22 cellular contexts compared by ENCODE assay signal in the genomic region with DNA sequence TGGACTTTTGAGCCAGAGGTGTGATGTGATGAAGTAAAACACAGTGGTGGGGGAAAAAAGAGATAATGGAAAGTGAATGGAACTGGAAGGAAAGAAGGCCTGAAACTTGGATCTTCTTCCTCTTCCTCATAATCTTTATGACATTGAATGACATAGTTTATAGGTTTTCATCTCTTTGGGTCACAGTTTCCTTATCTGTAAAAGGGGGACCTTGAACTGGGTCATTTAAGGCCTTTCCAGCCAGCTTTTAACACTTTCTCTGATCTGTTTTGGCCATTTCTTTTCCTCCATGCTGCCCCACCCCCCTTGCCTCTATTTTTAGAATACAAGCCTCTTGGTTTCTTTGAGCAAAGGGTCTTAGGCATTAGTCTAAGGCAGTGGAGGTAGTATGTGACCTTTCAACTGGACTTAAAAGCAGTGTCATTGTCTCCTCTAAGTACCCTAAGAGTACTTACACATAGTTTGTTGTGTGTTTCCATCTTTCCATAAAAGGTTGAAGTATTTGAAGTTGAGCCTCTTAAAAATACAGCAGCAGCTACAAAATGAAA. TPM values are rescaled to one million over a fixed set of nuclear protein-coding genes. Genes with fewer than 3 reads are reported as not detected.
DNase-seq lines count a peak whose midpoint lies in the region; ATAC-seq and TF ChIP-seq lines count a peak whose summit lies in the region.
"Had no signal": no experiment of that assay in that cellular context is flagged by ENCODE, and none has a peak within 500 bp of the region (broad histone marks: within the 10 kb centered on the region; RNA-seq: fewer than 3 reads in every experiment).

No MANE protein-coding gene starts in this region.

- H3K9ac ChIP-seq in neural progenitor cell: no peak overlapping the region
- H3K9ac ChIP-seq: BLaER1, SK-N-SH had no signal

- H3K27me3 ChIP-seq in neural progenitor cell: peaks cover 22% of the 10 kb centered on the region
- H3K27me3 ChIP-seq: brain microvascular endothelial cell, foreskin keratinocyte, Peyer's patch, upper lobe of left lung had no signal

- H3K27me3 Mint-ChIP-seq in neural progenitor cell (ENCODE audit: insufficient read depth, low read depth): peaks cover 4% of the 10 kb centered on the region
- H3K27me3 Mint-ChIP-seq: activated naive CD8-positive, alpha-beta T cell had no signal

- CTCF ChIA-PET in HEK293T (lab: Yijun Ruan, JAX): no interaction called here

- ATAC-seq in left ventricle myocardium superior: peak; percentile 13
- no peak for ATAC-seq in activated CD4-positive, CD25-positive, alpha-beta regulatory T cell treated with anti-CD3 and anti-CD28 coated beads, Interleukin-2, amount 50 U/mL, for 24 hours
- ATAC-seq: foreskin keratinocyte, sciatic nerve had no signal

- no peaks in the 10 kb centered on the region for H3K36me3 Mint-ChIP-seq in neural progenitor cell

- H3K9me3 ChIP-seq in neural progenitor cell (ENCODE audit: low read depth): no peaks in the 10 kb centered on the region
- H3K9me3 ChIP-seq: BLaER1, Peyer's patch, SK-N-SH, upper lobe of left lung had no signal

- no peak for TF ChIP-seq CTCF in neural progenitor cell (IDR thresholded peaks at IDR 0.05)

- POLR2A ChIA-PET in HEK293T (lab: Yijun Ruan, JAX): no interaction called here

- no peaks in the 10 kb centered on the region for H3K9me3 Mint-ChIP-seq in neural progenitor cell

- no peak overlapping the region for H3K27ac Mint-ChIP-seq in neural progenitor cell
- H3K27ac Mint-ChIP-seq: activated naive CD8-positive, alpha-beta T cell had no signal

- DNase-seq in left ventricle myocardium superior (no peak), cardiac septum (ENCODE audit: low spot score) (no peak), neural progenitor cell (ENCODE audit: low spot score) (peak; percentile 4), head of caudate nucleus (no peak), HEK293T (ENCODE audit: extremely low spot score) (no peak)
- DNase-seq: activated CD4-positive, CD25-positive, alpha-beta regulatory T cell; brain microvascular endothelial cell; EL; foreskin keratinocyte; NCI-H1417 treated with DMSO at 0.1 percent for 48 hours; NCI-H226; Peyer's patch; SK-N-SH; stimulated activated CD4-positive, alpha-beta T cell treated with anti-CD3 and anti-CD28 coated beads, Interleukin-1b, Interleukin-23, amount 100 ng/mL, for 48 hours; stimulated activated naive CD4-positive, alpha-beta T cell; upper lobe of left lung had no signal

- H3K4me1 ChIP-seq in neural progenitor cell (peaks cover 14% of the 10 kb centered on the region), urinary bladder (ENCODE audit: insufficient read depth) (peaks cover 1% of the 10 kb centered on the region)

- intact Hi-C loops in left ventricle myocardium superior (cut with micrococcal nuclease) (no loop called here), cardiac septum (cut with DNase I) (loop anchor here (10.0 kb wide), 1 partner anchor 1215 kb away; the partner anchor contains the start of gene TAPT1), head of caudate nucleus (cut with DNase I) (loop anchor here (10.0 kb wide), 1 partner anchor 1355 kb away; no protein-coding TSS in a partner anchor)

- H3K4me3 ChIP-seq in neural progenitor cell: no peak overlapping the region
- H3K4me3 ChIP-seq in urinary bladder (ENCODE audit: low read depth, low read length): no peak overlapping the region
- H3K4me3 ChIP-seq: BLaER1, Peyer's patch, upper lobe of left lung had no signal

- H4K20me1 ChIP-seq in neural progenitor cell (ENCODE audit: low read depth): peaks cover 13% of the 10 kb centered on the region

- no peak overlapping the region for H2AFZ ChIP-seq in neural progenitor cell (replicated peaks)

- H3F3A ChIP-seq in neural progenitor cell (ENCODE audit: low read depth): no peaks in the 10 kb centered on the region

- H3K4me1 Mint-ChIP-seq in neural progenitor cell: peaks cover 3% of the 10 kb centered on the region

- H3K4me3 Mint-ChIP-seq in neural progenitor cell: no peak overlapping the region
- H3K4me3 Mint-ChIP-seq: activated naive CD8-positive, alpha-beta T cell had no signal

- no peaks in the 10 kb centered on the region for H3K79me2 ChIP-seq in neural progenitor cell (ENCODE audit: low read depth)

- H3K36me3 ChIP-seq in neural progenitor cell: no peaks in the 10 kb centered on the region
- no peaks in the 10 kb centered on the region for H3K36me3 ChIP-seq in urinary bladder (ENCODE audit: insufficient read depth)
- H3K36me3 ChIP-seq: BLaER1 had no signal

- peak overlapping the region; percentile 14 for H3K27ac ChIP-seq in cingulate gyrus (ENCODE audit: low read depth, low read length)
- no peak overlapping the region for H3K27ac ChIP-seq in neural progenitor cell
- H3K27ac ChIP-seq in urinary bladder (ENCODE audit: low read depth): peak overlapping the region; percentile 23
- H3K27ac ChIP-seq: BLaER1, brain microvascular endothelial cell, foreskin keratinocyte, Peyer's patch, upper lobe of left lung had no signal

- H3K4me2 ChIP-seq in neural progenitor cell: no peak overlapping the region
- H3K4me2 ChIP-seq: BLaER1, SK-N-SH had no signal

TF ChIP-seq in HEK293T, 16 proteins besides CTCF, POLR2A, EP300 and RAD21:
- no peak for TF ChIP-seq FOXM1 (IDR thresholded peaks at IDR 0.05; ENCODE audit: borderline replicate concordance)
- no peak for TF ChIP-seq NFRKB (IDR thresholded peaks at IDR 0.05)
- no peak for TF ChIP-seq ZNF384 (IDR thresholded peaks at IDR 0.05)
- no peak for TF ChIP-seq LEF1 (IDR thresholded peaks at IDR 0.05; ENCODE audit: borderline replicate concordance)
- no peak for TF ChIP-seq TARDBP (IDR thresholded peaks at IDR 0.05)
- no peak for TF ChIP-seq L3MBTL2 (conservative IDR thresholded peaks at IDR 0.05)
- no peak for TF ChIP-seq ELF4 (IDR thresholded peaks at IDR 0.05)
- TF ChIP-seq HDGF (IDR thresholded peaks at IDR 0.05; ENCODE audit: borderline replicate concordance): no peak
- no peak for TF ChIP-seq CTBP1 (IDR thresholded peaks at IDR 0.05; ENCODE audit: borderline replicate concordance)
- no peak for TF ChIP-seq ARNT (IDR thresholded peaks at IDR 0.05)
- no peak for TF ChIP-seq FOXA1 (IDR thresholded peaks at IDR 0.05)
- TF ChIP-seq, protein P1, sequence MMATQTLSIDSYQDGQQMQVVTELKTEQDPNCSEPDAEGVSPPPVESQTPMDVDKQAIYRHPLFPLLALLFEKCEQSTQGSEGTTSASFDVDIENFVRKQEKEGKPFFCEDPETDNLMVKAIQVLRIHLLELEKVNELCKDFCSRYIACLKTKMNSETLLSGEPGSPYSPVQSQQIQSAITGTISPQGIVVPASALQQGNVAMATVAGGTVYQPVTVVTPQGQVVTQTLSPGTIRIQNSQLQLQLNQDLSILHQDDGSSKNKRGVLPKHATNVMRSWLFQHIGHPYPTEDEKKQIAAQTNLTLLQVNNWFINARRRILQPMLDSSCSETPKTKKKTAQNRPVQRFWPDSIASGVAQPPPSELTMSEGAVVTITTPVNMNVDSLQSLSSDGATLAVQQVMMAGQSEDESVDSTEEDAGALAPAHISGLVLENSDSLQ (IDR thresholded peaks at IDR 0.05): no peak
- TF ChIP-seq FOXK2 (IDR thresholded peaks at IDR 0.05): no peak

RNA-seq across cellular contexts. Expression of gene CPEB2, which starts 7.8 kb away (rescaled TPM):
- total RNA-seq in left ventricle myocardium superior: 24.3 TPM
- 17.7 TPM for total RNA-seq in cardiac septum
- 1.3 and 1.9 TPM in 2 replicates for total RNA-seq in neural progenitor cell (ENCODE audit: low replicate concordance)
- 18.5 TPM for total RNA-seq in urinary bladder
- 13.8 TPM for polyA plus RNA-seq in urinary bladder
